In genomic region chr19:16084067-16084685, GRCh38 we compare ENCODE assay signal across 15 cellular contexts. TPM values are rescaled to one million over a fixed set of nuclear protein-coding genes. Genes with fewer than 3 reads are reported as not detected.
DNase-seq lines count a peak whose midpoint lies in the region; ATAC-seq, FAIRE-seq and TF ChIP-seq lines count a peak whose summit lies in the region.
"Had no signal": no experiment of that assay in that cellular context is flagged by ENCODE, and none has a peak within 500 bp of the region (broad histone marks: within the 10 kb centered on the region; RNA-seq: fewer than 3 reads in every experiment).

No MANE protein-coding gene starts in this region.

- FAIRE-seq in HepG2 (lab: Jason Lieb, UNC) = no peak

- ATAC-seq in HepG2 (no peak), right lobe of liver (no peak)
- ATAC-seq in natural killer cell treated with Interleukin-12 subunit alpha and Interleukin-12 subunit beta and Interleukin-15 and Interleukin-18, amount 100 ng/mL, for 72 hours = no peak
- ATAC-seq in stimulated activated naive CD8-positive, alpha-beta T cell treated with anti-CD3 and anti-CD28 coated beads, Interleukin-15, amount 100 ng/mL, for 72 hours = no peak

- H3K27ac Mint-ChIP-seq in brain = peak overlapping the region in 3 of 5 experiments; percentile 31 to 72 (median 56)
- peak overlapping the region; percentile 90 to 96 for H3K27ac Mint-ChIP-seq in natural killer cell treated with Interleukin-12 subunit alpha and Interleukin-12 subunit beta and Interleukin-15 and Interleukin-18, amount 100 ng/mL, for 72 hours
- H3K27ac Mint-ChIP-seq in stimulated activated naive CD8-positive, alpha-beta T cell treated with anti-CD3 and anti-CD28 coated beads, Interleukin-15, amount 100 ng/mL, for 72 hours = peak overlapping the region in 1 of 2 donors; percentile 42

- no peaks in the 10 kb centered on the region for H3K9me3 ChIP-seq in HepG2 (ENCODE audit: low read length)
- H3K9me3 ChIP-seq in right lobe of liver = no peaks in the 10 kb centered on the region
- H3K9me3 ChIP-seq: adrenal gland had no signal

- no peak overlapping the region for H3K4me3 Mint-ChIP-seq in brain
- H3K4me3 Mint-ChIP-seq in natural killer cell treated with Interleukin-12 subunit alpha and Interleukin-12 subunit beta and Interleukin-15 and Interleukin-18, amount 100 ng/mL, for 72 hours = peak overlapping the region; percentile 57
- peak overlapping the region in 1 of 2 donors; percentile 17 for H3K4me3 Mint-ChIP-seq in stimulated activated naive CD8-positive, alpha-beta T cell treated with anti-CD3 and anti-CD28 coated beads, Interleukin-15, amount 100 ng/mL, for 72 hours

- TF ChIP-seq CTCF in HepG2 (CRISPR knock-in tag; IDR thresholded peaks at IDR 0.05) (no peak), right lobe of liver (IDR thresholded peaks at IDR 0.05) (no peak), brain (conservative IDR thresholded peaks at IDR 0.05) (no peak)

- in situ Hi-C loops in HepG2 (cut with HindIII; ENCODE audit: extremely low pct_ligation_motif_present, low pct_unique_long_range_greater_than_20kb) = no loop called here

- peaks cover 10% of the 10 kb centered on the region; the same call in 1 of the 2 replicates for H4K20me1 ChIP-seq in HepG2 (ENCODE audit: insufficient read depth, low read length)

- no peak overlapping the region for H3K9ac ChIP-seq in HepG2 (ENCODE audit: insufficient read depth, low read depth, low read length)

- H3K4me1 ChIP-seq in HepG2 (ENCODE audit: insufficient read depth, low read length) (peaks cover 87% of the 10 kb centered on the region), right lobe of liver (peaks cover 0 to 9% (median 0%) of the 10 kb centered on the region in 4 donors)

- BruUV-seq in HepG2 (replicated peaks; lab: Mats Ljungman, UMichigan) = no TSS peak

- H3K27ac ChIP-seq in HepG2 (ENCODE audit: extremely low read length, insufficient read depth, low read length) (peak overlapping the region; percentile 28), right lobe of liver (no peak overlapping the region)
- H3K27ac ChIP-seq: SK-N-MC had no signal

- no peak for TF ChIP-seq EP300 in HepG2 (IDR thresholded peaks at IDR 0.05; ENCODE audit: low read depth in 2 of 2, low read length in 2 of 2)
- no peak for TF ChIP-seq EP300 in HepG2 (CRISPR knock-in tag; IDR thresholded peaks at IDR 0.05; ENCODE audit: borderline replicate concordance)

- H3K27me3 Mint-ChIP-seq in brain = no peaks in the 10 kb centered on the region
- no peaks in the 10 kb centered on the region for H3K27me3 Mint-ChIP-seq in natural killer cell treated with Interleukin-12 subunit alpha and Interleukin-12 subunit beta and Interleukin-15 and Interleukin-18, amount 100 ng/mL, for 72 hours
- H3K27me3 Mint-ChIP-seq in stimulated activated naive CD8-positive, alpha-beta T cell treated with anti-CD3 and anti-CD28 coated beads, Interleukin-15, amount 100 ng/mL, for 72 hours = no peaks in the 10 kb centered on the region

- no peak for DNase-seq in HepG2 (ENCODE audit: low spot score)
- no peak for DNase-seq in right lobe of liver
- DNase-seq in natural killer cell treated with Interleukin-12 subunit alpha and Interleukin-12 subunit beta and Interleukin-15 and Interleukin-18, amount 100 ng/mL, for 72 hours (ENCODE audit: low spot score) = no peak
- DNase-seq in kidney tubule cell (ENCODE audit: low spot score) = no peak
- no peak for DNase-seq in hypothalamus (lab: John Stamatoyannopoulos, UW)
- DNase-seq in stimulated activated naive CD8-positive, alpha-beta T cell treated with anti-CD3 and anti-CD28 coated beads, Interleukin-15, amount 100 ng/mL, for 72 hours = no peak
- DNase-seq in activated CD8-positive, alpha-beta memory T cell treated with anti-CD3 and anti-CD28 coated beads for 24 hours = no peak
- DNase-seq: activated CD4-positive, CD25-positive, alpha-beta regulatory T cell treated with anti-CD3 and anti-CD28 coated beads, Interleukin-2, amount 50 U/mL, for 72 hours; effector CD8-positive, alpha-beta T cell; NCI-H187 had no signal

- peaks cover 14% of the 10 kb centered on the region for H3K4me1 Mint-ChIP-seq in brain
- peaks cover 58 to 65% of the 10 kb centered on the region in 2 donors for H3K4me1 Mint-ChIP-seq in natural killer cell treated with Interleukin-12 subunit alpha and Interleukin-12 subunit beta and Interleukin-15 and Interleukin-18, amount 100 ng/mL, for 72 hours (ENCODE audit: low read depth in 2 of 2)
- H3K4me1 Mint-ChIP-seq in stimulated activated naive CD8-positive, alpha-beta T cell treated with anti-CD3 and anti-CD28 coated beads, Interleukin-15, amount 100 ng/mL, for 72 hours = peaks cover 88% of the 10 kb centered on the region

- TF ChIP-seq RAD21 in HepG2 (CRISPR knock-in tag; IDR thresholded peaks at IDR 0.05) = no peak

- H3K36me3 Mint-ChIP-seq in brain = peaks cover 69% of the 10 kb centered on the region
- H3K36me3 Mint-ChIP-seq in natural killer cell treated with Interleukin-12 subunit alpha and Interleukin-12 subunit beta and Interleukin-15 and Interleukin-18, amount 100 ng/mL, for 72 hours = peaks cover 39% of the 10 kb centered on the region

- no peak overlapping the region for H3K4me2 ChIP-seq in HepG2 (ENCODE audit: low read depth, low read length)

- no peak overlapping the region for H2AFZ ChIP-seq in HepG2 (ENCODE audit: low read length)

- TF ChIP-seq POLR2A in HepG2 (IDR thresholded peaks at IDR 0.05; ENCODE audit: insufficient read depth in 1 of 2, low read depth in 2 of 2, low read length in 2 of 2) (no peak), right lobe of liver (IDR thresholded peaks at IDR 0.05) (no peak)

- peaks cover 32% of the 10 kb centered on the region for H3K79me2 ChIP-seq in HepG2 (ENCODE audit: insufficient read depth, low read length)

- POLR2A ChIA-PET in HepG2 (lab: Yijun Ruan, JAX) = interaction anchor here (0.7 to 1.2 kb wide), 4 partner anchors 9 to 23 kb away, joined by 3 read pairs; no protein-coding TSS in a partner anchor

- intact Hi-C loops in HepG2 (cut with micrococcal nuclease; ENCODE audit: unreplicated experiment) (no loop called here), right lobe of liver (cut with DNase I) (no loop called here)

- H3K27me3 ChIP-seq in HepG2 (ENCODE audit: control insufficient read depth in 1 of 2, insufficient read depth in 2 of 2, low read length in 2 of 2) (no peaks in the 10 kb centered on the region), right lobe of liver (no peaks in the 10 kb centered on the region)
- H3K27me3 ChIP-seq: adrenal gland had no signal

- no peak overlapping the region for H3K4me3 ChIP-seq in HepG2 (replicated peaks in 1 of 3; ENCODE audit: insufficient read depth in 1 of 3, low read depth in 2 of 3, low read length in 3 of 3)
- no peak overlapping the region for H3K4me3 ChIP-seq in right lobe of liver
- H3K4me3 ChIP-seq: adrenal gland, SK-N-MC had no signal

- peaks cover 22 to 72% of the 10 kb centered on the region in 2 experiments for H3K36me3 ChIP-seq in HepG2 (replicated peaks in 1 of 2; ENCODE audit: control insufficient read depth in 1 of 2, insufficient read depth in 2 of 2, low read length in 2 of 2)
- H3K36me3 ChIP-seq in right lobe of liver = peaks cover 0 to 26% (median 9%) of the 10 kb centered on the region in 4 donors

- no peaks in the 10 kb centered on the region for H3K9me3 Mint-ChIP-seq in brain
- H3K9me3 Mint-ChIP-seq in natural killer cell treated with Interleukin-12 subunit alpha and Interleukin-12 subunit beta and Interleukin-15 and Interleukin-18, amount 100 ng/mL, for 72 hours = no peaks in the 10 kb centered on the region
- H3K9me3 Mint-ChIP-seq in stimulated activated naive CD8-positive, alpha-beta T cell treated with anti-CD3 and anti-CD28 coated beads, Interleukin-15, amount 100 ng/mL, for 72 hours = no peaks in the 10 kb centered on the region

- CTCF ChIA-PET in HepG2 (lab: Yijun Ruan, JAX; ENCODE audit: low intra/inter-chr PET ratio, low total read pairs) = no interaction called here

- 96% methylated on average over 9 of the region's 11 CpGs for WGBS in HepG2 (ENCODE audit: low lambda C conversion rate)
- 81% methylated on average over 8 of the region's 11 CpGs for WGBS in right lobe of liver (ENCODE audit: insufficient coverage, low coverage, low lambda C conversion rate, missing lambda C conversion rate)

RNA-seq across cellular contexts. Expression of gene TPM4, which starts 7.9 kb away (rescaled TPM):
- total RNA-seq in HepG2 (2016; rRNA removed; fragmentation: Illumina TruSeq; extraction: Trizol) (180 and 226 TPM in 2 replicates), right lobe of liver (10 to 100 TPM; 13.7 to 90.2 (median 45.6) TPM)
- total RNA-seq in HepG2 (2016; cell fraction: cytosol; rRNA removed; fragmentation: Illumina TruSeq; extraction: Trizol; ENCODE audit: low read depth) = 81.5 and 84.8 TPM in 2 replicates
- total RNA-seq in HepG2 (2016; cell fraction: insoluble cytoplasmic fraction; rRNA removed; fragmentation: Illumina TruSeq; extraction: Trizol) = 186 and 214 TPM in 2 replicates
- total RNA-seq in HepG2 (2016; cell fraction: membrane; rRNA removed; fragmentation: Illumina TruSeq; extraction: Trizol) = 194 and 200 TPM in 2 replicates
- total RNA-seq in HepG2 (2016; cell fraction: nucleus; rRNA removed; fragmentation: Illumina TruSeq; extraction: Trizol) = 74.9 and 75.0 TPM in 2 replicates
- polyA plus RNA-seq in HepG2 (2011; rRNA removed) (142 and 188 TPM in 2 replicates), brain (ENCODE audit: insufficient read depth, low read depth, low replicate concordance) (171 TPM)
- polyA plus RNA-seq in HepG2 (2011; cell fraction: cytosol; rRNA removed) = 121 and 146 TPM in 2 replicates
- 57.4 and 58.9 TPM in 2 replicates for polyA plus RNA-seq in HepG2 (2011; cell fraction: nucleus; rRNA removed)
- polyA plus RNA-seq in HepG2 (2012) = 139 and 145 TPM in 2 replicates
- 109 and 119 TPM in 2 replicates for polyA plus RNA-seq in HepG2 (2016; cell fraction: cytosol; fragmentation: Illumina TruSeq; extraction: Trizol; ENCODE audit: low read depth)
- 311 and 323 TPM in 2 replicates for polyA plus RNA-seq in HepG2 (2016; cell fraction: insoluble cytoplasmic fraction; fragmentation: Illumina TruSeq; extraction: Trizol; ENCODE audit: low read depth)
- 206 and 209 TPM in 2 replicates for polyA plus RNA-seq in HepG2 (2016; cell fraction: membrane; fragmentation: Illumina TruSeq; extraction: Trizol; ENCODE audit: low read depth)
- 143 and 149 TPM in 2 replicates for polyA plus RNA-seq in HepG2 (2016; cell fraction: nucleus; fragmentation: Illumina TruSeq; extraction: Trizol; ENCODE audit: insufficient read depth, low read depth)
- 72.8 and 124 TPM in 2 replicates for polyA minus RNA-seq in HepG2 (2011; rRNA and poly(A)+ RNA removed; ENCODE audit: low replicate concordance)
- 91.4 and 93.5 TPM in 2 replicates for polyA minus RNA-seq in HepG2 (2011; cell fraction: cytosol; rRNA and poly(A)+ RNA removed)
- 76.0 and 77.5 TPM in 2 replicates for polyA minus RNA-seq in HepG2 (2011; cell fraction: nucleus; rRNA and poly(A)+ RNA removed)
- total RNA-seq in natural killer cell treated with Interleukin-12 subunit alpha and Interleukin-12 subunit beta and Interleukin-15 and Interleukin-18, amount 100 ng/mL, for 72 hours = 100 to 1,000 TPM; 462 to 510 TPM

RNA-seq across cellular contexts. Expression of gene RAB8A, which starts 27.5 kb away (rescaled TPM):
- total RNA-seq in HepG2 (2016; rRNA removed; fragmentation: Illumina TruSeq; extraction: Trizol) (44.8 and 45.0 TPM in 2 replicates), right lobe of liver (10 to 100 TPM; 59.5 to 88.4 (median 72.5) TPM)
- 12.2 and 13.0 TPM in 2 replicates for total RNA-seq in HepG2 (2016; cell fraction: cytosol; rRNA removed; fragmentation: Illumina TruSeq; extraction: Trizol; ENCODE audit: low read depth)
- 42.2 and 46.8 TPM in 2 replicates for total RNA-seq in HepG2 (2016; cell fraction: insoluble cytoplasmic fraction; rRNA removed; fragmentation: Illumina TruSeq; extraction: Trizol)
- 26.3 and 29.3 TPM in 2 replicates for total RNA-seq in HepG2 (2016; cell fraction: membrane; rRNA removed; fragmentation: Illumina TruSeq; extraction: Trizol)
- total RNA-seq in HepG2 (2016; cell fraction: nucleus; rRNA removed; fragmentation: Illumina TruSeq; extraction: Trizol) = 27.3 and 27.8 TPM in 2 replicates
- polyA plus RNA-seq in HepG2 (2011; rRNA removed) (36.7 and 37.0 TPM in 2 replicates), brain (ENCODE audit: insufficient read depth, low read depth, low replicate concordance) (47.7 TPM)
- 37.0 and 45.8 TPM in 2 replicates for polyA plus RNA-seq in HepG2 (2011; cell fraction: cytosol; rRNA removed)
- polyA plus RNA-seq in HepG2 (2011; cell fraction: nucleus; rRNA removed) = 18.8 and 19.5 TPM in 2 replicates
- 25.7 and 50.6 TPM in 2 replicates for polyA plus RNA-seq in HepG2 (2012)
- polyA plus RNA-seq in HepG2 (2016; cell fraction: cytosol; fragmentation: Illumina TruSeq; extraction: Trizol; ENCODE audit: low read depth) = 9.1 and 10.9 TPM in 2 replicates
- polyA plus RNA-seq in HepG2 (2016; cell fraction: insoluble cytoplasmic fraction; fragmentation: Illumina TruSeq; extraction: Trizol; ENCODE audit: low read depth) = 58.6 and 65.5 TPM in 2 replicates
- polyA plus RNA-seq in HepG2 (2016; cell fraction: membrane; fragmentation: Illumina TruSeq; extraction: Trizol; ENCODE audit: low read depth) = 18.8 and 20.6 TPM in 2 replicates
- 51.5 and 63.5 TPM in 2 replicates for polyA plus RNA-seq in HepG2 (2016; cell fraction: nucleus; fragmentation: Illumina TruSeq; extraction: Trizol; ENCODE audit: insufficient read depth, low read depth)
- polyA minus RNA-seq in HepG2 (2011; rRNA and poly(A)+ RNA removed; ENCODE audit: low replicate concordance) = 59.4 and 156 TPM in 2 replicates
- 50.6 TPM in 2 replicates for polyA minus RNA-seq in HepG2 (2011; cell fraction: cytosol; rRNA and poly(A)+ RNA removed)
- 60.1 and 69.0 TPM in 2 replicates for polyA minus RNA-seq in HepG2 (2011; cell fraction: nucleus; rRNA and poly(A)+ RNA removed)
- 100 to 1,000 TPM; 166 to 260 TPM for total RNA-seq in natural killer cell treated with Interleukin-12 subunit alpha and Interleukin-12 subunit beta and Interleukin-15 and Interleukin-18, amount 100 ng/mL, for 72 hours

RNA-seq across cellular contexts. Expression of gene HSH2D, which starts 59.3 kb away (rescaled TPM):
- total RNA-seq in HepG2 (2016; rRNA removed; fragmentation: Illumina TruSeq; extraction: Trizol) (0.53 and 0.69 TPM in 2 replicates), right lobe of liver (1 to 10 TPM in 1 of 6 experiments, under 1 TPM in 5; 0.26 to 1.7 (median 0.48) TPM)
- total RNA-seq in HepG2 (2016; cell fraction: cytosol; rRNA removed; fragmentation: Illumina TruSeq; extraction: Trizol; ENCODE audit: low read depth) = 0.20 and 0.71 TPM in 2 replicates
- total RNA-seq in HepG2 (2016; cell fraction: insoluble cytoplasmic fraction; rRNA removed; fragmentation: Illumina TruSeq; extraction: Trizol) = 0.68 and 0.91 TPM in 2 replicates
- total RNA-seq in HepG2 (2016; cell fraction: membrane; rRNA removed; fragmentation: Illumina TruSeq; extraction: Trizol) = 0.45 and 0.53 TPM in 2 replicates
- 0.75 and 1.1 TPM in 2 replicates for total RNA-seq in HepG2 (2016; cell fraction: nucleus; rRNA removed; fragmentation: Illumina TruSeq; extraction: Trizol)
- polyA plus RNA-seq in HepG2 (2011; rRNA removed) (3.2 and 6.3 TPM in 2 replicates), brain (ENCODE audit: insufficient read depth, low read depth, low replicate concordance) (0.17 TPM)
- 2.3 and 3.1 TPM in 2 replicates for polyA plus RNA-seq in HepG2 (2011; cell fraction: cytosol; rRNA removed)
- 7.6 and 12.6 TPM in 2 replicates for polyA plus RNA-seq in HepG2 (2011; cell fraction: nucleus; rRNA removed)
- polyA plus RNA-seq in HepG2 (2012) = 3.5 and 3.7 TPM in 2 replicates
- 0.08 and 0.27 TPM in 2 replicates for polyA plus RNA-seq in HepG2 (2016; cell fraction: cytosol; fragmentation: Illumina TruSeq; extraction: Trizol; ENCODE audit: low read depth)
- polyA plus RNA-seq in HepG2 (2016; cell fraction: insoluble cytoplasmic fraction; fragmentation: Illumina TruSeq; extraction: Trizol; ENCODE audit: low read depth) = 0.67 and 0.85 TPM in 2 replicates
- polyA plus RNA-seq in HepG2 (2016; cell fraction: membrane; fragmentation: Illumina TruSeq; extraction: Trizol; ENCODE audit: low read depth) = 0.26 and 0.30 TPM in 2 replicates
- polyA plus RNA-seq in HepG2 (2016; cell fraction: nucleus; fragmentation: Illumina TruSeq; extraction: Trizol; ENCODE audit: insufficient read depth, low read depth) = 1.6 and 2.8 TPM in 2 replicates
- polyA minus RNA-seq in HepG2 (2011; rRNA and poly(A)+ RNA removed; ENCODE audit: low replicate concordance) = 1.1 and 1.3 TPM in 2 replicates
- 0.70 and 1.5 TPM in 2 replicates for polyA minus RNA-seq in HepG2 (2011; cell fraction: cytosol; rRNA and poly(A)+ RNA removed)
- polyA minus RNA-seq in HepG2 (2011; cell fraction: nucleus; rRNA and poly(A)+ RNA removed) = 2.4 and 4.8 TPM in 2 replicates
- total RNA-seq in natural killer cell treated with Interleukin-12 subunit alpha and Interleukin-12 subunit beta and Interleukin-15 and Interleukin-18, amount 100 ng/mL, for 72 hours = 100 to 1,000 TPM; 135 to 188 TPM
- total RNA-seq: lung microvascular endothelial cell, pulmonary artery endothelial cell had no signal

Comparison
In these comparisons a context has a peak if more than half of its experiments do, and no peak if none do; other contexts are left out.
1. RNA of gene HSH2D, which starts 59.3 kb away (total RNA-seq): 135 to 188 TPM in natural killer cell treated with Interleukin-12 subunit alpha and Interleukin-12 subunit beta and Interleukin-15 and Interleukin-18, amount 100 ng/mL, for 72 hours; 0.20 to 1.1 TPM in HepG2 and 0.26 to 1.7 TPM in right lobe of liver; every median in the first group is over 10 times any median in the second.